In genomic region chr7:37901890-37902524, GRCh38 we compare ENCODE assay signal across 12 cellular contexts. TPM values are rescaled to one million over a fixed set of nuclear protein-coding genes. Genes with fewer than 3 reads are reported as not detected.
A peak's percentile ranks its signal among the peaks of the same experiment; 100 is the strongest.
DNase-seq lines count a peak whose midpoint lies in the region; TF ChIP-seq lines count a peak whose summit lies in the region.
"Had no signal": no experiment of that assay in that cellular context is flagged by ENCODE, and none has a peak within 500 bp of the region (broad histone marks: within the 10 kb centered on the region; RNA-seq: fewer than 3 reads in every experiment).

No MANE protein-coding gene starts in this region.

- no CpG with 5 or more reads among the region's 2 CpGs for WGBS in mesendoderm (ENCODE audit: extremely low coverage, insufficient coverage, low lambda C conversion rate)
- WGBS in endodermal cell (ENCODE audit: insufficient coverage in 1 of 2, insufficient read length in 1 of 2), 2 experiments = 95 to 100% methylated on average over 2 of the region's 2 CpGs

- H3K9ac ChIP-seq in mesendoderm (ENCODE audit: low read length) (no peak overlapping the region), endodermal cell (ENCODE audit: extremely low read depth, low read length, poor library complexity, severe bottlenecking) (no peak overlapping the region)

- no peaks in the 10 kb centered on the region for H3K79me1 ChIP-seq in mesendoderm (ENCODE audit: low read length)

- no peak overlapping the region for H4K8ac ChIP-seq in mesendoderm (ENCODE audit: low read depth, low read length)

- DNase-seq in Caki2 (ENCODE audit: low read depth) (peak; percentile 82), NCI-H460 (ENCODE audit: extremely low read depth, low read depth) (peak; percentile 17), choroid plexus epithelial cell (ENCODE audit: low read depth) (peak; percentile 74), mesendoderm (peak; percentile 54), endodermal cell (no peak), NCI-H1436 (lab: John Stamatoyannopoulos, UW) (no peak), T-helper 2 cell (no peak), tibial artery (no peak)
- DNase-seq: activated CD4-positive, alpha-beta T cell treated with anti-CD3 and anti-CD28 coated beads for 48 hours; NCI-H1436 treated with DMSO at 0.1 percent for 48 hours; stimulated activated naive B cell treated with anti-CD40 and anti-IgM and Interleukin-4, amounts not matched to agents 10 μg/mL and 1 μg/mL and 100 μg/mL, for 72 hours had no signal

- H3K18ac ChIP-seq in mesendoderm (ENCODE audit: low read length) = no peak overlapping the region

- no peak for TF ChIP-seq CTCF in choroid plexus epithelial cell (conservative IDR thresholded peaks at IDR 0.05; ENCODE audit: low read depth, low read length)
- TF ChIP-seq CTCF in endodermal cell (conservative IDR thresholded peaks at IDR 0.05) = no peak
- TF ChIP-seq CTCF in tibial artery (IDR thresholded peaks at IDR 0.05) = no peak

- no peak overlapping the region for H2BK120ac ChIP-seq in mesendoderm (ENCODE audit: low read depth, low read length)

- in situ Hi-C loops in Caki2 (cut with HindIII; ENCODE audit: low pct_unique_long_range_greater_than_20kb, low sequenced_read_pairs) = loop anchor here (25.0 kb wide), 1 partner anchor 410 kb away; no protein-coding TSS in a partner anchor

- no peak overlapping the region for H3K56ac ChIP-seq in mesendoderm (ENCODE audit: low read length)

- H3K27ac ChIP-seq in mesendoderm (ENCODE audit: low read depth, low read length) = no peak overlapping the region
- no peak overlapping the region for H3K27ac ChIP-seq in endodermal cell (ENCODE audit: low read depth, low read length)
- no peak overlapping the region for H3K27ac ChIP-seq in tibial artery

- H2BK15ac ChIP-seq in mesendoderm (replicated peaks; ENCODE audit: low read depth) = no peak overlapping the region

- H3K36me3 ChIP-seq in mesendoderm (ENCODE audit: control insufficient read depth, insufficient read depth, low read length) (no peaks in the 10 kb centered on the region), endodermal cell (ENCODE audit: control insufficient read depth, insufficient read depth, low read length) (no peaks in the 10 kb centered on the region), tibial artery (no peaks in the 10 kb centered on the region)

- H3K4ac ChIP-seq in mesendoderm (ENCODE audit: low read depth, low read length) = no peak overlapping the region

- no peak overlapping the region for H3K4me3 Mint-ChIP-seq in endodermal cell
- H3K4me3 Mint-ChIP-seq: stimulated activated naive B cell treated with anti-CD40 and anti-IgM and Interleukin-4, amounts not matched to agents 10 μg/mL and 1 μg/mL and 100 μg/mL, for 72 hours had no signal

- H3K4me2 ChIP-seq in mesendoderm (ENCODE audit: low read length) = no peak overlapping the region

- no peak overlapping the region for H4K5ac ChIP-seq in mesendoderm (ENCODE audit: low read length)

- no peak overlapping the region for H3K23ac ChIP-seq in mesendoderm (ENCODE audit: low read length)

- H3K27me3 Mint-ChIP-seq in endodermal cell (ENCODE audit: insufficient read depth) = peaks cover 4% of the 10 kb centered on the region

- H3K79me2 ChIP-seq in mesendoderm (ENCODE audit: control insufficient read depth, insufficient read depth, low read length) = no peaks in the 10 kb centered on the region

- H3K27me3 ChIP-seq in mesendoderm (ENCODE audit: insufficient read depth, low read length, poor library complexity) (no peaks in the 10 kb centered on the region), endodermal cell (ENCODE audit: control insufficient read depth, insufficient read depth, low read length, poor library complexity, severe bottlenecking) (no peaks in the 10 kb centered on the region), tibial artery (no peaks in the 10 kb centered on the region)

- no peaks in the 10 kb centered on the region for H3K9me3 ChIP-seq in endodermal cell (ENCODE audit: control insufficient read depth, low read length)
- no peaks in the 10 kb centered on the region for H3K9me3 ChIP-seq in tibial artery

- H3K4me1 ChIP-seq in mesendoderm (ENCODE audit: control insufficient read depth, low read depth, low read length) = no peaks in the 10 kb centered on the region
- H3K4me1 ChIP-seq in endodermal cell (ENCODE audit: control insufficient read depth, insufficient read depth, low read length) = no peaks in the 10 kb centered on the region
- peaks cover 0 to 10% (median 7%) of the 10 kb centered on the region in 4 donors for H3K4me1 ChIP-seq in tibial artery

- intact Hi-C loops in tibial artery (cut with DNase I; ENCODE audit: low total_unique reads) = loop anchor here (5.0 kb wide), 2 partner anchors 205 to 320 kb away; no protein-coding TSS in a partner anchor

- no peaks in the 10 kb centered on the region for H3K36me3 Mint-ChIP-seq in endodermal cell (ENCODE audit: low read depth)
- H3K36me3 Mint-ChIP-seq: stimulated activated naive B cell treated with anti-CD40 and anti-IgM and Interleukin-4, amounts not matched to agents 10 μg/mL and 1 μg/mL and 100 μg/mL, for 72 hours had no signal

- H2BK5ac ChIP-seq in mesendoderm (ENCODE audit: low read length) = no peak overlapping the region

- no peak overlapping the region for H2AK5ac ChIP-seq in mesendoderm (ENCODE audit: low read length)

- H3K27ac Mint-ChIP-seq in endodermal cell = no peak overlapping the region
- H3K27ac Mint-ChIP-seq: stimulated activated naive B cell treated with anti-CD40 and anti-IgM and Interleukin-4, amounts not matched to agents 10 μg/mL and 1 μg/mL and 100 μg/mL, for 72 hours had no signal

- no peaks in the 10 kb centered on the region for H3K9me3 Mint-ChIP-seq in endodermal cell
- H3K9me3 Mint-ChIP-seq: stimulated activated naive B cell treated with anti-CD40 and anti-IgM and Interleukin-4, amounts not matched to agents 10 μg/mL and 1 μg/mL and 100 μg/mL, for 72 hours had no signal

- no peaks in the 10 kb centered on the region for H3K4me1 Mint-ChIP-seq in endodermal cell

- H3K4me3 ChIP-seq in choroid plexus epithelial cell (ENCODE audit: low read depth, low read length) (no peak overlapping the region), mesendoderm (ENCODE audit: low read length) (no peak overlapping the region), endodermal cell (ENCODE audit: low read length) (no peak overlapping the region), tibial artery (no peak overlapping the region)

RNA-seq across cellular contexts. Expression of gene SFRP4, which starts 14.6 kb away (rescaled TPM):
- 19.2 and 19.4 TPM in 2 replicates for total RNA-seq in Caki2 (2014; rRNA removed; shearing (Covaris generic); ENCODE audit: low replicate concordance)
- 0.09 and 0.27 TPM in 2 replicates for total RNA-seq in NCI-H460 (2014; rRNA removed; shearing (Covaris generic))
- polyA plus RNA-seq in NCI-H460 (2014; cell fraction: nucleus; rRNA removed) = 0.14 and 0.28 TPM in 2 replicates
- 0.01 TPM for polyA plus RNA-seq in mesendoderm (2013, experiment 1 of 2)
- 0.01 TPM for polyA plus RNA-seq in mesendoderm (2013, experiment 2 of 2)
- total RNA-seq in endodermal cell = not detected
- polyA plus RNA-seq in endodermal cell (2013, experiment 1 of 2) = 1.5 TPM
- 1.6 TPM for polyA plus RNA-seq in endodermal cell (2013, experiment 2 of 2)
- total RNA-seq: dermis microvascular lymphatic vessel endothelial cell had no signal

RNA-seq across cellular contexts. Expression of gene EPDR1, which starts 18.4 kb away (rescaled TPM):
- 250 and 305 TPM in 2 replicates for total RNA-seq in Caki2 (2014; rRNA removed; shearing (Covaris generic); ENCODE audit: low replicate concordance)
- total RNA-seq in NCI-H460 (2014; rRNA removed; shearing (Covaris generic)) = 103 and 109 TPM in 2 replicates
- polyA plus RNA-seq in NCI-H460 (2014; cell fraction: nucleus; rRNA removed) = 181 and 201 TPM in 2 replicates
- polyA plus RNA-seq in mesendoderm (2013, experiment 1 of 2) = 9.2 TPM
- polyA plus RNA-seq in mesendoderm (2013, experiment 2 of 2) = 9.5 TPM
- 1 to 10 TPM; 2.7 to 7.3 TPM for total RNA-seq in endodermal cell
- polyA plus RNA-seq in endodermal cell (2013, experiment 1 of 2) = 9.1 TPM
- polyA plus RNA-seq in endodermal cell (2013, experiment 2 of 2) = 9.1 TPM

RNA-seq across cellular contexts. Expression of gene NME8, which starts 53.6 kb away (rescaled TPM):
- total RNA-seq in Caki2 (2014; rRNA removed; shearing (Covaris generic); ENCODE audit: low replicate concordance) = not detected in 2 replicates
- not detected in 2 replicates for total RNA-seq in NCI-H460 (2014; rRNA removed; shearing (Covaris generic))
- polyA plus RNA-seq in NCI-H460 (2014; cell fraction: nucleus; rRNA removed) = not detected in 2 replicates
- 0.03 TPM for polyA plus RNA-seq in mesendoderm (2013, experiment 1 of 2)
- not detected for polyA plus RNA-seq in mesendoderm (2013, experiment 2 of 2)
- 1 to 10 TPM; 2.3 to 9.2 TPM for total RNA-seq in endodermal cell
- polyA plus RNA-seq in endodermal cell (2013, experiment 1 of 2) = not detected
- polyA plus RNA-seq in endodermal cell (2013, experiment 2 of 2) = not detected
- total RNA-seq: dermis microvascular lymphatic vessel endothelial cell had no signal

Comparison
In these comparisons a context has a peak if more than half of its experiments do, and no peak if none do; other contexts are left out.
1. DNase-seq: peak in Caki2 (single experiment), NCI-H460 (single experiment), choroid plexus epithelial cell (single experiment) and mesendoderm (single experiment); none in endodermal cell (single experiment), NCI-H1436 (single experiment), T-helper 2 cell (0 of 5) and tibial artery (0 of 2).
2. RNA of gene SFRP4, which starts 14.6 kb away (total RNA-seq): 19.2 to 19.4 TPM in Caki2; 0.09 to 0.27 TPM in NCI-H460 and not detected in endodermal cell; every median in the first group is over 10 times any median in the second.
3. RNA of gene EPDR1, which starts 18.4 kb away (total RNA-seq): 250 to 305 TPM in Caki2 and 103 to 109 TPM in NCI-H460; 2.7 to 7.3 TPM in endodermal cell; every median in the first group is over 10 times any median in the second.